Comparison of ENCODE assay signal across 8 cellular contexts in genomic region chr2:25850400-25850799, GRCh38. TPM values are rescaled to one million over a fixed set of nuclear protein-coding genes. Genes with fewer than 3 reads are reported as not detected.
DNase-seq lines count a peak whose midpoint lies in the region; ATAC-seq, FAIRE-seq and TF ChIP-seq lines count a peak whose summit lies in the region.
"Not testable (repeated sequence)": the region's sequence is repeated elsewhere in the genome, so short reads cannot be mapped to it uniquely, and the experiment has no call there.

No MANE protein-coding gene starts in this region.

- not testable (repeated sequence) for H2AFZ ChIP-seq in astrocyte (ENCODE audit: low read depth, low read length)

- H3K27ac ChIP-seq in BLaER1 treated with 17β-estradiol and CSF1 and Interleukin-3, amounts not matched to agents 10 nM and 100 nM = peak overlapping the region in 2 of 11 experiments; percentile 16 to 66; a peak in 1 of 22 replicates
- H3K27ac ChIP-seq in astrocyte (ENCODE audit: low read depth, low read length) = not testable (repeated sequence)

- FAIRE-seq in astrocyte (lab: Jason Lieb, UNC) = peak; percentile 39

- peak overlapping the region; percentile 75 for H3K27ac Mint-ChIP-seq in activated CD4-positive, alpha-beta T cell treated with anti-CD3 and anti-CD28 coated beads for 36 hours
- H3K27ac Mint-ChIP-seq in activated T-cell treated with anti-CD3 and anti-CD28 coated beads, Interleukin-2, amount 50 U/mL, for 24 hours = peak overlapping the region; percentile 89
- H3K27ac Mint-ChIP-seq in activated naive CD4-positive, alpha-beta T cell treated with anti-CD3 and anti-CD28 coated beads for 36 hours = peak overlapping the region; percentile 36
- not testable (repeated sequence) for H3K27ac Mint-ChIP-seq in astrocyte (ENCODE audit: unreplicated experiment)
- H3K27ac Mint-ChIP-seq in immature natural killer cell (peak overlapping the region in 4 of 6 donors; percentile 12 to 41 (median 27)), osteocyte (ENCODE audit: unreplicated experiment) (peak overlapping the region; percentile 31)

- H3K4me3 ChIP-seq in BLaER1 treated with 17β-estradiol and CSF1 and Interleukin-3, amounts not matched to agents 10 nM and 100 nM; Jurkat, Clone E6-1 (ENCODE audit: low read length); astrocyte (ENCODE audit: insufficient read depth, low read depth, low read length): not testable (repeated sequence)

- intact Hi-C loops in activated CD4-positive, alpha-beta T cell treated with anti-CD3 and anti-CD28 coated beads for 36 hours (cut with DNase I, micrococcal nuclease) = loop anchor here (2.0 to 10.0 kb wide), 6 partner anchors 18 to 292 kb away; no protein-coding TSS in a partner anchor
- intact Hi-C loops in activated naive CD4-positive, alpha-beta T cell treated with anti-CD3 and anti-CD28 coated beads for 36 hours (cut with micrococcal nuclease) = not testable (repeated sequence)

- H3K4me3 Mint-ChIP-seq in activated CD4-positive, alpha-beta T cell treated with anti-CD3 and anti-CD28 coated beads for 36 hours = peak overlapping the region; percentile 23
- peak overlapping the region; percentile 24 for H3K4me3 Mint-ChIP-seq in activated T-cell treated with anti-CD3 and anti-CD28 coated beads, Interleukin-2, amount 50 U/mL, for 24 hours
- H3K4me3 Mint-ChIP-seq in activated naive CD4-positive, alpha-beta T cell treated with anti-CD3 and anti-CD28 coated beads for 36 hours; astrocyte (ENCODE audit: unreplicated experiment); immature natural killer cell; osteocyte (ENCODE audit: unreplicated experiment): not testable (repeated sequence)

- not testable (repeated sequence) for H3K27me3 ChIP-seq in BLaER1 treated with 17β-estradiol and CSF1 and Interleukin-3, amounts not matched to agents 10 nM and 100 nM; astrocyte (ENCODE audit: insufficient read depth, low read length)

- H3K4me1 Mint-ChIP-seq in activated CD4-positive, alpha-beta T cell treated with anti-CD3 and anti-CD28 coated beads for 36 hours = peaks cover 44% of the 10 kb centered on the region
- peaks cover 60% of the 10 kb centered on the region for H3K4me1 Mint-ChIP-seq in activated T-cell treated with anti-CD3 and anti-CD28 coated beads, Interleukin-2, amount 50 U/mL, for 24 hours (ENCODE audit: low read depth)
- peaks cover 38% of the 10 kb centered on the region for H3K4me1 Mint-ChIP-seq in activated naive CD4-positive, alpha-beta T cell treated with anti-CD3 and anti-CD28 coated beads for 36 hours (ENCODE audit: low read depth)
- peaks cover 15% of the 10 kb centered on the region for H3K4me1 Mint-ChIP-seq in astrocyte (ENCODE audit: low read depth, unreplicated experiment)
- H3K4me1 Mint-ChIP-seq in immature natural killer cell = peaks cover 36 to 49% of the 10 kb centered on the region in 2 donors
- peaks cover 16% of the 10 kb centered on the region for H3K4me1 Mint-ChIP-seq in osteocyte (ENCODE audit: unreplicated experiment)

- H3K36me3 ChIP-seq in BLaER1 treated with 17β-estradiol and CSF1 and Interleukin-3, amounts not matched to agents 10 nM and 100 nM = peaks cover 4 to 51% (median 33%) of the 10 kb centered on the region in 11 experiments; a peak in 20 of 22 replicates
- H3K36me3 ChIP-seq in astrocyte (ENCODE audit: insufficient read depth, low read length) = not testable (repeated sequence)

- not testable (repeated sequence) for H3K9me3 Mint-ChIP-seq in activated CD4-positive, alpha-beta T cell treated with anti-CD3 and anti-CD28 coated beads for 36 hours (ENCODE audit: low read depth); activated T-cell treated with anti-CD3 and anti-CD28 coated beads, Interleukin-2, amount 50 U/mL, for 24 hours; activated naive CD4-positive, alpha-beta T cell treated with anti-CD3 and anti-CD28 coated beads for 36 hours; astrocyte (ENCODE audit: unreplicated experiment); immature natural killer cell; osteocyte (ENCODE audit: unreplicated experiment)

- not testable (repeated sequence) for TF ChIP-seq CTCF in astrocyte (IDR thresholded peaks at IDR 0.05; ENCODE audit: insufficient read depth, low read depth, low read length); osteocyte (IDR thresholded peaks at IDR 0.05)

- not testable (repeated sequence) for H3K9ac ChIP-seq in BLaER1 treated with 17β-estradiol and CSF1 and Interleukin-3, amounts not matched to agents 10 nM and 100 nM; astrocyte (ENCODE audit: low read length)

- H3K27me3 Mint-ChIP-seq in activated CD4-positive, alpha-beta T cell treated with anti-CD3 and anti-CD28 coated beads for 36 hours; activated T-cell treated with anti-CD3 and anti-CD28 coated beads, Interleukin-2, amount 50 U/mL, for 24 hours; activated naive CD4-positive, alpha-beta T cell treated with anti-CD3 and anti-CD28 coated beads for 36 hours (ENCODE audit: low read depth); astrocyte (ENCODE audit: low read depth, unreplicated experiment); immature natural killer cell (ENCODE audit: low read depth in 3 of 3); osteocyte (ENCODE audit: unreplicated experiment): not testable (repeated sequence)

- peaks cover 44% of the 10 kb centered on the region for H3K79me2 ChIP-seq in astrocyte (ENCODE audit: insufficient read depth, low read length)

- POLR2A ChIA-PET in activated CD4-positive, alpha-beta T cell treated with anti-CD3 and anti-CD28 coated beads for 36 hours (lab: Charles Lee) = interaction anchor here (0.6 kb wide), 1 partner anchor 140 kb away, joined by 5 read pairs; no protein-coding TSS in a partner anchor

- not testable (repeated sequence) for ATAC-seq in activated CD4-positive, alpha-beta T cell treated with anti-CD3 and anti-CD28 coated beads for 36 hours

- CTCF ChIA-PET in activated CD4-positive, alpha-beta T cell treated with anti-CD3 and anti-CD28 coated beads for 36 hours (lab: Charles Lee) = interaction anchor here (1.2 to 2.7 kb wide), 2 partner anchors 17 to 33 kb away, joined by 3 to 15 read pairs; no protein-coding TSS in a partner anchor
- CTCF ChIA-PET in activated naive CD4-positive, alpha-beta T cell treated with anti-CD3 and anti-CD28 coated beads for 36 hours (lab: Charles Lee) = interaction anchor here (1.3 to 4.8 kb wide), 3 partner anchors 33 to 100 kb away, joined by 5 to 35 read pairs (median 8); no protein-coding TSS in a partner anchor

- peaks cover 27 to 48% (median 33%) of the 10 kb centered on the region in 10 experiments for H3K4me1 ChIP-seq in BLaER1 treated with 17β-estradiol and CSF1 and Interleukin-3, amounts not matched to agents 10 nM and 100 nM
- not testable (repeated sequence) for H3K4me1 ChIP-seq in astrocyte (ENCODE audit: insufficient read depth, low read length)

- DNase-seq in Jurkat, Clone E6-1 (ENCODE audit: low read depth, low spot score) = peak; percentile 47
- DNase-seq in activated CD4-positive, alpha-beta T cell treated with anti-CD3 and anti-CD28 coated beads for 36 hours; activated T-cell treated with anti-CD3 and anti-CD28 coated beads, Interleukin-2, amount 50 U/mL, for 24 hours; activated naive CD4-positive, alpha-beta T cell treated with anti-CD3 and anti-CD28 coated beads for 36 hours; astrocyte (ENCODE audit: low read depth); immature natural killer cell; osteocyte (ENCODE audit: extremely low spot score, unreplicated experiment): not testable (repeated sequence)

- H3K36me3 Mint-ChIP-seq in activated CD4-positive, alpha-beta T cell treated with anti-CD3 and anti-CD28 coated beads for 36 hours (ENCODE audit: low read depth); activated naive CD4-positive, alpha-beta T cell treated with anti-CD3 and anti-CD28 coated beads for 36 hours (ENCODE audit: low read depth); astrocyte (ENCODE audit: low read depth, unreplicated experiment); immature natural killer cell; osteocyte (ENCODE audit: unreplicated experiment): not testable (repeated sequence)
- H3K36me3 Mint-ChIP-seq in activated T-cell treated with anti-CD3 and anti-CD28 coated beads, Interleukin-2, amount 50 U/mL, for 24 hours (ENCODE audit: low read depth) = peaks cover 15% of the 10 kb centered on the region

- peaks cover 20 to 95% (median 65%) of the 10 kb centered on the region in 11 experiments; a peak in 21 of 22 replicates for H4K20me1 ChIP-seq in BLaER1 treated with 17β-estradiol and CSF1 and Interleukin-3, amounts not matched to agents 10 nM and 100 nM
- H4K20me1 ChIP-seq in astrocyte (ENCODE audit: insufficient read depth, low read length) = peaks cover 63% of the 10 kb centered on the region

- H3K9me3 ChIP-seq in BLaER1 treated with 17β-estradiol and CSF1 and Interleukin-3, amounts not matched to agents 10 nM and 100 nM (replicated peaks in 1 of 11) = peaks cover 0 to 15% (median 5%) of the 10 kb centered on the region in 11 experiments; a peak in 10 of 22 replicates
- not testable (repeated sequence) for H3K9me3 ChIP-seq in astrocyte (ENCODE audit: insufficient read depth, low read depth, low read length)

- H3K4me2 ChIP-seq in BLaER1 treated with 17β-estradiol and CSF1 and Interleukin-3, amounts not matched to agents 10 nM and 100 nM = peak overlapping the region in 6 of 11 experiments; percentile 18 to 89 (median 56); a peak in 2 of 22 replicates
- H3K4me2 ChIP-seq in astrocyte (ENCODE audit: low read length) = not testable (repeated sequence)

RNA-seq across cellular contexts. Expression of gene ASXL2, which starts 27.9 kb away (rescaled TPM):
- 12.7 TPM for polyA plus RNA-seq in Jurkat, Clone E6-1 (2012; ENCODE audit: insufficient read depth, insufficient read length)
- total RNA-seq in activated CD4-positive, alpha-beta T cell treated with anti-CD3 and anti-CD28 coated beads for 36 hours = 10 to 100 TPM; 36.8 to 46.4 TPM
- 10 to 100 TPM; 25.2 to 29.1 TPM for total RNA-seq in activated naive CD4-positive, alpha-beta T cell treated with anti-CD3 and anti-CD28 coated beads for 36 hours
- total RNA-seq in astrocyte (21.9 and 25.8 TPM in 2 replicates), osteocyte (32.7 and 34.0 TPM in 2 replicates)
- 10 to 100 TPM in 1 of 3 donors, 1 to 10 TPM in 2; 3.1 to 15.6 (median 4.7) TPM for polyA plus RNA-seq in immature natural killer cell
